ENCODE assay signal across 1 cellular context in genomic region chr17:27905524-27906237, GRCh38.
A peak's percentile ranks its signal among the peaks of the same experiment; 100 is the strongest.
TF ChIP-seq lines count a peak whose summit lies in the region.

No MANE protein-coding gene starts in this region.

TF ChIP-seq in K562, 482 proteins besides CTCF, POLR2A, EP300 and RAD21:
- TF ChIP-seq RBM15 (IDR thresholded peaks at IDR 0.05; ENCODE audit: insufficient read depth, low read length): no peak
- TF ChIP-seq GTF2F1 (IDR thresholded peaks at IDR 0.05; ENCODE audit: low read depth, low read length): peak; percentile 28; the same call in 1 of the 2 replicates
- no peak for TF ChIP-seq FOXM1 (IDR thresholded peaks at IDR 0.05; ENCODE audit: low read depth)
- no peak for TF ChIP-seq FOXM1 (CRISPR knock-in tag; IDR thresholded peaks at IDR 0.05; ENCODE audit: low read depth)
- TF ChIP-seq ZNF639 (CRISPR knock-in tag; conservative IDR thresholded peaks at IDR 0.05 in 1 of 2, IDR thresholded peaks at IDR 0.05 in 1 of 2): no peak
- no peak for TF ChIP-seq RERE (CRISPR knock-in tag; IDR thresholded peaks at IDR 0.05; ENCODE audit: borderline replicate concordance)
- TF ChIP-seq THRA (IDR thresholded peaks at IDR 0.05): no peak
- no peak for TF ChIP-seq FOXA3 (CRISPR knock-in tag; conservative IDR thresholded peaks at IDR 0.05 in 1 of 2, IDR thresholded peaks at IDR 0.05 in 1 of 2)
- TF ChIP-seq TBP (optimal IDR thresholded peaks at IDR 0.05; ENCODE audit: low read depth, low read length): peak; percentile 71
- no peak for TF ChIP-seq ZNF143 (CRISPR knock-in tag; IDR thresholded peaks at IDR 0.05)
- no peak for TF ChIP-seq USF1 (CRISPR knock-in tag; IDR thresholded peaks at IDR 0.05)
TF ChIP-seq in K562: peak in this region for 2.
